8 cellular contexts compared by ENCODE assay signal in genomic region chr14:74478996-74479635, GRCh38. TPM values are rescaled to one million over a fixed set of nuclear protein-coding genes. Genes with fewer than 3 reads are reported as not detected.
DNase-seq lines count a peak whose midpoint lies in the region; ATAC-seq and TF ChIP-seq lines count a peak whose summit lies in the region.

No MANE protein-coding gene starts in this region.

- ATAC-seq in HG03095 (IDR thresholded peaks at IDR 0.05; ENCODE audit: unreplicated experiment) (no peak), HG03460 (IDR thresholded peaks at IDR 0.05; ENCODE audit: unreplicated experiment) (no peak)

- no peak overlapping the region for H3K4me3 ChIP-seq in epithelial cell of proximal tubule (ENCODE audit: low read depth, low read length)

- TF ChIP-seq CTCF in GM12873 (IDR thresholded peaks at IDR 0.05; ENCODE audit: insufficient read depth, low read depth, low read length, missing control alignments), result peak; percentile 52
- peak; percentile 96 for TF ChIP-seq CTCF in epithelial cell of proximal tubule (conservative IDR thresholded peaks at IDR 0.05; ENCODE audit: low read depth, low read length)

- DNase-seq in NCI-H69 (lab: John Stamatoyannopoulos, UW) (peak; percentile 53), epithelial cell of proximal tubule (ENCODE audit: low read depth) (no peak), pulmonary artery endothelial cell (ENCODE audit: low read depth, low spot score) (peak; percentile 43), NOMO-1 treated with DMSO at 0.1 percent for 48 hours (lab: John Stamatoyannopoulos, UW; ENCODE audit: unreplicated experiment) (no peak), activated gamma-delta T cell (lab: John Stamatoyannopoulos, UW) (no peak)

RNA-seq across cellular contexts. Expression of gene NPC2, which starts 14.0 kb away (rescaled TPM):
- total RNA-seq in epithelial cell of proximal tubule (229 and 281 TPM in 2 replicates), pulmonary artery endothelial cell (238 and 317 TPM in 2 replicates)

RNA-seq across cellular contexts. Expression of gene ISCA2, which starts 14.4 kb away (rescaled TPM):
- total RNA-seq in epithelial cell of proximal tubule (41.6 and 50.3 TPM in 2 replicates), pulmonary artery endothelial cell (12.0 and 16.7 TPM in 2 replicates)

RNA-seq across cellular contexts. Expression of gene SYNDIG1L, which starts 53.1 kb away (rescaled TPM):
- total RNA-seq in epithelial cell of proximal tubule (not detected in 2 replicates), pulmonary artery endothelial cell (not detected in 2 replicates)

Comparison
In these comparisons a context has a peak if more than half of its experiments do, and no peak if none do; other contexts are left out.
1. DNase-seq: peak in NCI-H69 (single experiment) and pulmonary artery endothelial cell (single experiment); none in epithelial cell of proximal tubule (single experiment), NOMO-1 treated with DMSO at 0.1 percent for 48 hours (single experiment) and activated gamma-delta T cell (single experiment).